ENCODE assay signal across 1 cellular context in the genomic region with DNA sequence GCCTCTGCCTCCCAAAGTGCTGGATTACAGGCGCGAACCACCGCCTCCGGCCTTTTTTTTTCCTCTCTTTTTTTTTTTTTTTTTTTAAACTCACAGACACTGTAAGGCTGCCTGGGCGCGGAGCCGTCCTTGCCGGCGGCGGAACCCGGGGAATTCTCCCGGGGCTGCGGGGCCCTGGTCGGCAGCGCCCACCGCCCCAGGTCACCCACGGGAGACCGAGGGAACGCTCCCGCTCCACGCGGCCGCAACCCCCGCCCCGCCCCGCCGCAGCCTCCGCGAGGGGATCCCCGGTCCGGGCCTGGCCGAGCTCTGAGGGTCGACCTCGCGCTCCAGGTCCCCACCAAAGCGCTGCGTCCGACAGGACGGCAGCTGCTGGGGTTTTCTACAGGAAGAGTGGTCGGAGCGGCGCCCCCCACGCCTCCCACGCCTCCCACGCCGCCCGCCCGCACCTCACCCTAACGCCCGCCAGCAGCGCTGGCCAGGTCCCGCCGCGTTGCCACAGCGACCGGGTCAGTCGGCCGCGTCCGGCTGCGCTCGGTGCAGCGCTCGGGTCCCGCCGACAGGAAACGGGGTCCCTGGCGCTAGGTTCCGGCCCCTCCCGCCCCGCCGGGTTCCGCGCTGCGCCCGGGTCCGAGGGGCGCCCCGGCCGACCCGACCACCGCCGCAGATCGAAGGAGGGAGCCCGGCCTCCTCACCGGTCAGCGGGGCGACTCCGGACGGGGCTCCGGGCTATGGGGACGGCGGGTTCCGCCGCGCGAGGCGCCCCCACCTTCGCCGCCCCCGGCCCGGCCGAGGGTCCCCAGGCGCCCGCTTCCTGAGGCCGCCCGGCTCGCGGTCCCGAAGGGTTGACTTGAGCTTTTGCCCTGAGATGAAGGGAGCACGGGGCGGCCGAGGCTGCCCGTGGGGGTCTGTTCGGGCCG.
TF ChIP-seq lines count a peak whose summit lies in the region.

Gene CCDC57, minus strand, starts transcription at position 512 of the 920 bp plus-strand sequence. CDS start 10,898 bp downstream, outside the sequence.

TF ChIP-seq in A549, 52 proteins besides CTCF, POLR2A, EP300 and RAD21 (continued from another document):
- TF ChIP-seq HES2 (IDR thresholded peaks at IDR 0.05) (no peak), FOSB (CRISPR knock-in tag; IDR thresholded peaks at IDR 0.05) (no peak), BCL3 (IDR thresholded peaks at IDR 0.05) (peak; percentile 74; the same call in 1 of the 3 replicates), HEYL (CRISPR knock-in tag; IDR thresholded peaks at IDR 0.05) (no peak), CEBPB (IDR thresholded peaks at IDR 0.05) (no peak), EHF (CRISPR knock-in tag; IDR thresholded peaks at IDR 0.05) (no peak), MAX (IDR thresholded peaks at IDR 0.05) (peak; percentile 83), POLR2AphosphoS2 (conservative IDR thresholded peaks at IDR 0.05; ENCODE audit: low read length) (no peak), RARB (CRISPR knock-in tag; IDR thresholded peaks at IDR 0.05) (no peak), HDAC2 (IDR thresholded peaks at IDR 0.05) (no peak), HOXB5 (CRISPR knock-in tag; IDR thresholded peaks at IDR 0.05) (0 out of 2 replicates have a peak, but pooled peaks have one; percentile 47), KDM5A (IDR thresholded peaks at IDR 0.05) (peak; percentile 39), RCOR1 (IDR thresholded peaks at IDR 0.05; ENCODE audit: low read depth, low read length) (no peak), RNF2 (IDR thresholded peaks at IDR 0.05; ENCODE audit: borderline replicate concordance, low read depth) (no peak), SMC3 (IDR thresholded peaks at IDR 0.05) (peak; percentile 20; the same call in 1 of the 3 replicates), FOSL2 (IDR thresholded peaks at IDR 0.05) (no peak), FOSL2 (CRISPR knock-in tag; IDR thresholded peaks at IDR 0.05) (peak; percentile 36; the same call in 1 of the 2 replicates), TP53 (CRISPR knock-in tag; IDR thresholded peaks at IDR 0.05) (peak; percentile 54; the same call in 1 of the 2 replicates), NFE2L2 (conservative IDR thresholded peaks at IDR 0.05; ENCODE audit: low read length) (no peak), ZSCAN20 (CRISPR knock-in tag; IDR thresholded peaks at IDR 0.05) (no peak), CBX8 (IDR thresholded peaks at IDR 0.05) (no peak), KDM1A (IDR thresholded peaks at IDR 0.05; ENCODE audit: low read depth) (no peak), ZFP36 (IDR thresholded peaks at IDR 0.05; ENCODE audit: borderline replicate concordance, partially characterized antibody) (no peak), MAFK (IDR thresholded peaks at IDR 0.05; ENCODE audit: partially characterized antibody) (no peak)
- TF ChIP-seq, protein P1, sequence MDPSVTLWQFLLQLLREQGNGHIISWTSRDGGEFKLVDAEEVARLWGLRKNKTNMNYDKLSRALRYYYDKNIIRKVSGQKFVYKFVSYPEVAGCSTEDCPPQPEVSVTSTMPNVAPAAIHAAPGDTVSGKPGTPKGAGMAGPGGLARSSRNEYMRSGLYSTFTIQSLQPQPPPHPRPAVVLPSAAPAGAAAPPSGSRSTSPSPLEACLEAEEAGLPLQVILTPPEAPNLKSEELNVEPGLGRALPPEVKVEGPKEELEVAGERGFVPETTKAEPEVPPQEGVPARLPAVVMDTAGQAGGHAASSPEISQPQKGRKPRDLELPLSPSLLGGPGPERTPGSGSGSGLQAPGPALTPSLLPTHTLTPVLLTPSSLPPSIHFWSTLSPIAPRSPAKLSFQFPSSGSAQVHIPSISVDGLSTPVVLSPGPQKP (IDR thresholded peaks at IDR 0.05; ENCODE audit: low read depth, low read length), result no peak
